24 cellular contexts compared by ENCODE assay signal in the genomic region with DNA sequence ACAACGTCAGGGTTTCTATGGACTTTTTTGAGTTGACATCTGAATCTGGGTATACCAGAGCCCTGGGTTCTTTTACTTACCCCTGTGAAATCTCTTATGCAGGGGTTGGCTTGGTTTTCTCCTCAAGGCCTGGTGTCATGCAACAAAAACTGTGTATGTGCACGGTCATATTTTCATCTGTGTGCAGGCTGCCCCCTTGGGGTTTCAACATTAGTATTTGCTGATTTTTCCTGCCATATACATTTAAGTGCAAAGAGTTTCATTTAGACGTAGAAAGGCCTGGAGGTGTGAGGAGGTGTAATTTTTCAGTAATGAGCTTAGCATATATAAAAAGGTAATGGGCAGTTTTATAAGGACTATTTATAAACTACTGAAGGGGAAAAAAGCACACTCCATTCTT. TPM values are rescaled to one million over a fixed set of nuclear protein-coding genes. Genes with fewer than 3 reads are reported as not detected.
A peak's percentile ranks its signal among the peaks of the same experiment; 100 is the strongest.
DNase-seq lines count a peak whose midpoint lies in the region; ATAC-seq and TF ChIP-seq lines count a peak whose summit lies in the region.
"Had no signal": no experiment of that assay in that cellular context is flagged by ENCODE, and none has a peak within 500 bp of the region (broad histone marks: within the 10 kb centered on the region; RNA-seq: fewer than 3 reads in every experiment).

No MANE protein-coding gene starts in this region.

- no peak overlapping the region for H3K4me2 ChIP-seq in IMR-90 (ENCODE audit: low read depth, low read length)

- H2AK9ac ChIP-seq in IMR-90 (replicated peaks; ENCODE audit: low read depth, low read length, poor library complexity) = no peak overlapping the region

- POLR2A ChIA-PET in BJ (lab: Charles Lee) = no interaction called here
- POLR2A ChIA-PET in IMR-90 (lab: Charles Lee; ENCODE audit: unreplicated experiment) = no interaction called here

- no peaks in the 10 kb centered on the region for H3K27me3 ChIP-seq in BJ (ENCODE audit: control insufficient read depth, insufficient read depth, low read length)
- peaks cover 20% of the 10 kb centered on the region for H3K27me3 ChIP-seq in IMR-90 (ENCODE audit: control insufficient read depth, insufficient read depth, low read length)
- no peaks in the 10 kb centered on the region for H3K27me3 ChIP-seq in sigmoid colon
- H3K27me3 ChIP-seq in psoas muscle (ENCODE audit: insufficient read depth in 3 of 3, low read length in 2 of 3) = no peaks in the 10 kb centered on the region
- H3K27me3 ChIP-seq: esophagus squamous epithelium, SJCRH30 had no signal

- H2BK20ac ChIP-seq in IMR-90 (ENCODE audit: low read depth, low read length) = no peak overlapping the region

- intact Hi-C loops in IMR-90 (cut with micrococcal nuclease) (no loop called here), sigmoid colon (cut with DNase I) (no loop called here), psoas muscle (cut with DNase I) (no loop called here)

- no peak overlapping the region for H2AFZ ChIP-seq in IMR-90 (replicated peaks; ENCODE audit: low read length, poor library complexity)

- no peak overlapping the region for H2BK120ac ChIP-seq in IMR-90 (ENCODE audit: low read depth, low read length)

- H3K79me1 ChIP-seq in IMR-90 (ENCODE audit: low read depth in 1 of 2, low read length in 2 of 2) = no peaks in the 10 kb centered on the region

- CTCF ChIA-PET in BJ (lab: Yijun Ruan, JAX) = no interaction called here
- CTCF ChIA-PET in IMR-90 (lab: Yijun Ruan, JAX) = interaction anchor here (0.6 kb wide), 2 partner anchors 20 to 76 kb away, joined by 4 read pairs; no protein-coding TSS in a partner anchor

- DNase-seq in BJ (ENCODE audit: low read depth) (no peak), IMR-90 (no peak), kidney glomerular epithelial cell (lab: John Stamatoyannopoulos, UW) (peak; percentile 2), iPS-NIHi7 (ENCODE audit: extremely low spot score) (no peak), sigmoid colon (no peak), psoas muscle (no peak)
- DNase-seq: activated CD4-positive, alpha-beta memory T cell treated with anti-CD3 and anti-CD28 coated beads, Interleukin-2, amount 10 ng/mL, durations not matched to agents 7 days and 5 days; activated CD4-positive, CD25-positive, alpha-beta regulatory T cell treated with anti-CD3 and anti-CD28 coated beads, Interleukin-2, amount 50 U/mL, for 72 hours; activated CD8-positive, alpha-beta memory T cell treated with anti-CD3 and anti-CD28 coated beads, Interleukin-2, amount 50 U/mL, for 48 hours; dermis blood vessel endothelial cell; DMS153; esophagus squamous epithelium; GDM1; KG1; MM.1S; naive thymus-derived CD8-positive, alpha-beta T cell; NCI-H1417 treated with DMSO at 0.1 percent for 48 hours; NK-92 treated with Interleukin-12 subunit alpha and Interleukin-12 subunit beta, amount 100 ng/mL, for 24 hours; occipital lobe; SJCRH30; T-helper 1 cell had no signal

- H3K4ac ChIP-seq in IMR-90 (ENCODE audit: low read depth, low read length) = no peak overlapping the region

- 80% methylated on average over 1 of the region's 3 CpGs; no CpG with 5 or more reads in 1 of the 2 experiments for WGBS in IMR-90 (ENCODE audit: extremely low coverage in 2 of 2, insufficient read length in 1 of 2), 2 experiments
- WGBS in sigmoid colon, 2 donors = 75 to 85% methylated on average over 3 of the region's 3 CpGs
- WGBS in psoas muscle, 3 donors = 62 to 69% (median 65%) methylated on average over 3 of the region's 3 CpGs

- in situ Hi-C loops in IMR-90 (cut with MboI; ENCODE audit: low sequenced_read_pairs) = no loop called here

- H4K20me1 ChIP-seq in IMR-90 (ENCODE audit: insufficient read depth, low read length) = no peaks in the 10 kb centered on the region

- no peak overlapping the region for H4K91ac ChIP-seq in IMR-90 (ENCODE audit: insufficient read depth, low read depth, low read length)

- H3K27ac ChIP-seq in IMR-90 (ENCODE audit: insufficient read depth, low read length) (no peak overlapping the region), VCaP (no peak overlapping the region), sigmoid colon (no peak overlapping the region), psoas muscle (no peak overlapping the region)
- H3K27ac ChIP-seq: esophagus squamous epithelium, SJCRH30 had no signal

- H3K18ac ChIP-seq in IMR-90 (ENCODE audit: low read depth, low read length) = no peak overlapping the region

- H4K8ac ChIP-seq in IMR-90 (ENCODE audit: low read depth in 2 of 2, low read length in 2 of 2) = no peak overlapping the region

- TF ChIP-seq POLR2A in IMR-90 (IDR thresholded peaks at IDR 0.05; ENCODE audit: low read depth, low read length) (no peak), sigmoid colon (IDR thresholded peaks at IDR 0.05) (no peak)

- no peak overlapping the region for H3K9ac ChIP-seq in IMR-90 (ENCODE audit: low read depth, low read length)

- no peak overlapping the region for H3K23ac ChIP-seq in IMR-90 (ENCODE audit: low read depth, low read length)

- no peak overlapping the region for H2AK5ac ChIP-seq in IMR-90 (ENCODE audit: low read depth, low read length)

- H3K36me3 ChIP-seq in BJ (ENCODE audit: control insufficient read depth, insufficient read depth, low read length) = no peaks in the 10 kb centered on the region
- no peaks in the 10 kb centered on the region for H3K36me3 ChIP-seq in IMR-90 (ENCODE audit: control insufficient read depth, insufficient read depth, low read length)
- H3K36me3 ChIP-seq in sigmoid colon = no peaks in the 10 kb centered on the region
- H3K36me3 ChIP-seq in psoas muscle (ENCODE audit: insufficient read depth in 1 of 2, low read depth in 1 of 2) = no peaks in the 10 kb centered on the region
- H3K36me3 ChIP-seq: esophagus squamous epithelium, SJCRH30 had no signal

- TF ChIP-seq RAD21 in IMR-90 (IDR thresholded peaks at IDR 0.05; ENCODE audit: low read length) = peak; percentile 23; the same call in 1 of the 2 replicates

- H3K4me3 ChIP-seq in BJ (ENCODE audit: low read depth, low read length) (no peak overlapping the region), IMR-90 (ENCODE audit: insufficient read depth, low read depth, low read length) (no peak overlapping the region), sigmoid colon (no peak overlapping the region), psoas muscle (no peak overlapping the region)
- H3K4me3 ChIP-seq: esophagus squamous epithelium, SJCRH30 had no signal

- H3K9me1 ChIP-seq in IMR-90 (ENCODE audit: insufficient read depth, low read length) = no peaks in the 10 kb centered on the region

- TF ChIP-seq EP300 in sigmoid colon (IDR thresholded peaks at IDR 0.05) = no peak

- TF ChIP-seq CTCF in BJ (IDR thresholded peaks at IDR 0.05; ENCODE audit: insufficient read depth, low read depth, low read length) = peak; percentile 16; the same call in 1 of the 2 replicates
- 0 out of 2 replicates have a peak, but pooled peaks have one; percentile 16 for TF ChIP-seq CTCF in IMR-90 (conservative IDR thresholded peaks at IDR 0.05; ENCODE audit: low read depth, low read length)
- peak; percentile 27; the same call in 1 of the 2 replicates for TF ChIP-seq CTCF in VCaP (conservative IDR thresholded peaks at IDR 0.05)
- TF ChIP-seq CTCF in sigmoid colon (IDR thresholded peaks at IDR 0.05) = no peak
- TF ChIP-seq CTCF in psoas muscle (IDR thresholded peaks at IDR 0.05) = no peak

- no TSS peak for BruUV-seq in IMR-90 (replicated peaks; lab: Mats Ljungman, UMichigan)

- H3K9me3 ChIP-seq in IMR-90 (ENCODE audit: control insufficient read depth, insufficient read depth, low read length) = no peaks in the 10 kb centered on the region
- no peaks in the 10 kb centered on the region for H3K9me3 ChIP-seq in sigmoid colon
- no peaks in the 10 kb centered on the region for H3K9me3 ChIP-seq in psoas muscle
- H3K9me3 ChIP-seq: esophagus squamous epithelium, SJCRH30 had no signal

- no peaks in the 10 kb centered on the region for H3K4me1 ChIP-seq in IMR-90 (ENCODE audit: control insufficient read depth, insufficient read depth, low read length)
- no peaks in the 10 kb centered on the region for H3K4me1 ChIP-seq in sigmoid colon
- no peaks in the 10 kb centered on the region for H3K4me1 ChIP-seq in psoas muscle
- H3K4me1 ChIP-seq: esophagus squamous epithelium, SJCRH30 had no signal

- no peak overlapping the region for H3K56ac ChIP-seq in IMR-90 (ENCODE audit: extremely low read depth, insufficient read depth, low read length)

- dilution Hi-C loops in IMR-90 (cut with HindIII; ENCODE audit: low sequenced_read_pairs, unreplicated experiment) = no loop called here

- H2BK15ac ChIP-seq in IMR-90 (ENCODE audit: low read depth, low read length) = no peak overlapping the region

- no peak overlapping the region for H4K5ac ChIP-seq in IMR-90 (ENCODE audit: low read depth, low read length)

- no peak overlapping the region for H2BK5ac ChIP-seq in IMR-90 (ENCODE audit: low read depth, low read length, poor library complexity, severe bottlenecking)

- no peak overlapping the region for H3K14ac ChIP-seq in IMR-90 (replicated peaks; ENCODE audit: low read depth, low read length)

- ATAC-seq in IMR-90 (ENCODE audit: low read depth) (no peak), psoas muscle (no peak), GM21515 (IDR thresholded peaks at IDR 0.05; ENCODE audit: unreplicated experiment) (no peak)
- ATAC-seq: activated naive CD4-positive, alpha-beta T cell treated with anti-CD3 and anti-CD28 coated beads, Interleukin-2, amount 50 U/mL, for 72 hours; naive thymus-derived CD8-positive, alpha-beta T cell had no signal

TF ChIP-seq in IMR-90, 13 proteins besides CTCF, POLR2A, EP300 and RAD21:
- TF ChIP-seq SMC3 (IDR thresholded peaks at IDR 0.05; ENCODE audit: low read depth, low read length) = 0 out of 2 replicates have a peak, but pooled peaks have one; percentile 5
- TF ChIP-seq FOS (IDR thresholded peaks at IDR 0.05; ENCODE audit: low read depth, low read length) = no peak
TF ChIP-seq in IMR-90: peak in this region for 1.

RNA-seq across cellular contexts. Expression of gene ZBTB18, which starts 21.9 kb away (rescaled TPM):
- 12.7 and 13.6 TPM in 2 replicates for polyA plus RNA-seq in BJ (2011; rRNA removed)
- polyA minus RNA-seq in BJ (2011; rRNA and poly(A)+ RNA removed) = 14.7 and 16.8 TPM in 2 replicates
- total RNA-seq in IMR-90 (2012; rRNA removed) = 14.7 and 16.0 TPM in 2 replicates
- 10.0 and 10.3 TPM in 2 replicates for polyA plus RNA-seq in IMR-90 (2012; rRNA removed)
- polyA plus RNA-seq in IMR-90 (2012; cell fraction: cytosol; rRNA removed) = 5.8 and 6.4 TPM in 2 replicates
- polyA plus RNA-seq in IMR-90 (2012; cell fraction: nucleus; rRNA removed; ENCODE audit: low replicate concordance) = 15.5 and 19.3 TPM in 2 replicates
- total RNA-seq in sigmoid colon = 10 to 100 TPM; 11.8 to 19.7 (median 17.1) TPM
- 10 to 100 TPM in 1 of 3 donors, 1 to 10 TPM in 2; 7.4 to 15.3 (median 7.8) TPM for polyA plus RNA-seq in sigmoid colon
- total RNA-seq in psoas muscle = 10 to 100 TPM; 49.3 to 85.0 (median 58.3) TPM
- polyA plus RNA-seq in psoas muscle = 10 to 100 TPM; 18.8 to 70.8 (median 27.3) TPM

Comparison
In these comparisons a context has a peak if more than half of its experiments do, and no peak if none do; other contexts are left out.
1. CTCF ChIP-seq: peak in BJ (single experiment), IMR-90 (single experiment) and VCaP (single experiment); none in sigmoid colon (0 of 4) and psoas muscle (single experiment).